Comparison of ENCODE assay signal across 22 cellular contexts in genomic region chr21:34649400-34649799, GRCh38. TPM values are rescaled to one million over a fixed set of nuclear protein-coding genes. Genes with fewer than 3 reads are reported as not detected.
"Had no signal": no experiment of that assay in that cellular context is flagged by ENCODE, and none has a peak within 500 bp of the region (broad histone marks: within the 10 kb centered on the region; RNA-seq: fewer than 3 reads in every experiment).

No MANE protein-coding gene starts in this region.

- H3K27me3 ChIP-seq: body of pancreas, hepatocyte, pancreas, upper lobe of left lung had no signal

- H3K4me3 ChIP-seq: body of pancreas, hepatocyte, lung, pancreas, thoracic aorta, upper lobe of left lung had no signal

- H3K27ac ChIP-seq: body of pancreas, epithelial cell of prostate, hepatocyte, neutrophil, pancreas, thoracic aorta, upper lobe of left lung had no signal

- DNase-seq: activated B cell treated with CpG ODN at 0.5 μM for 24 hours; activated CD4-positive, alpha-beta memory T cell treated with anti-CD3 and anti-CD28 coated beads, Interleukin-2, amount 10 ng/mL, durations not matched to agents 7 days and 5 days; activated CD4-positive, alpha-beta T cell treated with anti-CD3 and anti-CD28 coated beads for 48 hours; activated CD8-positive, alpha-beta memory T cell treated with anti-CD3 and anti-CD28 coated beads, Interleukin-2, amount 10 ng/mL, durations not matched to agents 7 days and 5 days; activated naive CD8-positive, alpha-beta T cell treated with anti-CD3 and anti-CD28 coated beads, Interleukin-2, amount 10 ng/mL, durations not matched to agents 7 days and 5 days; endodermal cell; foreskin fibroblast; left cardiac atrium; pancreas; stimulated activated CD4-positive, alpha-beta T cell treated with anti-CD3 and anti-CD28 coated beads, Interleukin-4, amount 100 ng/mL, for 24 hours; upper lobe of left lung had no signal

- H3K36me3 ChIP-seq: neutrophil, pancreas, thoracic aorta, upper lobe of left lung had no signal

- H3K9me3 ChIP-seq: body of pancreas, neutrophil, pancreas, thoracic aorta had no signal

- H3K4me1 ChIP-seq: pancreas had no signal

- ATAC-seq: activated CD8-positive, alpha-beta memory T cell treated with anti-CD3 and anti-CD28 coated beads, Interleukin-2, amount 10 ng/mL, durations not matched to agents 7 days and 5 days; body of pancreas; left cardiac atrium; natural killer cell treated with Interleukin-12 subunit alpha and Interleukin-12 subunit beta and Interleukin-15 and Interleukin-18, amount 100 ng/mL, for 72 hours; sciatic nerve; stimulated activated effector memory CD8-positive, alpha-beta T cell treated with anti-CD3 and anti-CD28 coated beads, Interleukin-12 subunit alpha, Interleukin-12 subunit beta, amount 100 ng/mL, for 72 hours had no signal

RNA-seq across cellular contexts. Expression of gene CLIC6, which starts 19.4 kb away (rescaled TPM):
- total RNA-seq: activated B cell treated with CpG ODN at 0.5 μM for 24 hours, dermis microvascular lymphatic vessel endothelial cell, glomerular endothelial cell had no signal
